Comparison of ENCODE assay signal across 8 cellular contexts in genomic region chr4:155377281-155377680, GRCh38. TPM values are rescaled to one million over a fixed set of nuclear protein-coding genes. Genes with fewer than 3 reads are reported as not detected.
A peak's percentile ranks its signal among the peaks of the same experiment; 100 is the strongest.
DNase-seq lines count a peak whose midpoint lies in the region; ATAC-seq and TF ChIP-seq lines count a peak whose summit lies in the region.

No MANE protein-coding gene starts in this region.

- peak overlapping the region; percentile 67; the same call in 1 of the 2 replicates for H2AFZ ChIP-seq in KMS-11 (ENCODE audit: low read depth)

- H3K4me2 ChIP-seq in KMS-11 = no peak overlapping the region

- H3K36me3 Mint-ChIP-seq in CD4-positive, CD25-positive, alpha-beta regulatory T cell = no peaks in the 10 kb centered on the region

- intact Hi-C loops in aorta (cut with DNase I) = no loop called here
- intact Hi-C loops in head of caudate nucleus (cut with DNase I) = no loop called here

- peaks cover 5 to 18% (median 11%) of the 10 kb centered on the region in 4 donors for H3K4me1 Mint-ChIP-seq in CD4-positive, CD25-positive, alpha-beta regulatory T cell

- 39 to 41% methylated on average over 3 of the region's 3 CpGs for WGBS in aorta, 2 donors

- H3K4me1 ChIP-seq in CD4-positive, CD25-positive, alpha-beta regulatory T cell (ENCODE audit: control insufficient read depth, insufficient read depth, low read length, poor library complexity, severe bottlenecking) = peaks cover 13% of the 10 kb centered on the region
- H3K4me1 ChIP-seq in KMS-11 (ENCODE audit: low read depth, poor library complexity, severe bottlenecking) = peaks cover 19% of the 10 kb centered on the region
- H3K4me1 ChIP-seq in aorta (ENCODE audit: control insufficient read depth in 1 of 2, insufficient read depth in 2 of 2, low read length in 2 of 2) = no peaks in the 10 kb centered on the region

- H4K20me1 ChIP-seq in KMS-11 (ENCODE audit: insufficient read depth) = no peaks in the 10 kb centered on the region

- H3K27me3 Mint-ChIP-seq in CD4-positive, CD25-positive, alpha-beta regulatory T cell = no peaks in the 10 kb centered on the region

- H3K36me3 ChIP-seq in CD4-positive, CD25-positive, alpha-beta regulatory T cell (ENCODE audit: control insufficient read depth, insufficient read depth, low read length) = no peaks in the 10 kb centered on the region
- H3K36me3 ChIP-seq in KMS-11 (ENCODE audit: insufficient read depth) = no peaks in the 10 kb centered on the region
- H3K36me3 ChIP-seq in aorta (ENCODE audit: control insufficient read depth in 1 of 2, insufficient read depth in 2 of 2, low read length in 1 of 2) = no peaks in the 10 kb centered on the region

- DNase-seq in CD4-positive, CD25-positive, alpha-beta regulatory T cell = no peak
- DNase-seq in astrocyte of the hippocampus (ENCODE audit: low read depth, low spot score) (peak; percentile 37), myocyte (ENCODE audit: low read depth) (peak; percentile 3), pons (ENCODE audit: low spot score) (no peak), aorta (no peak), head of caudate nucleus (no peak), inferior parietal cortex (ENCODE audit: extremely low spot score) (no peak)

- peak overlapping the region; percentile 56 for H3K4me3 ChIP-seq in CD4-positive, CD25-positive, alpha-beta regulatory T cell (ENCODE audit: low read depth, low read length)
- H3K4me3 ChIP-seq in KMS-11 (IDR thresholded peaks at IDR 0.05; ENCODE audit: insufficient read depth, low read depth, low read length) (no peak overlapping the region), aorta (ENCODE audit: low read length in 2 of 2) (peak overlapping the region in 1 of 2 donors; percentile 21)

- H3K4me3 Mint-ChIP-seq in CD4-positive, CD25-positive, alpha-beta regulatory T cell = peak overlapping the region; percentile 83 to 94 (median 90)

- ATAC-seq in CD4-positive, CD25-positive, alpha-beta regulatory T cell (ENCODE audit: low read depth in 2 of 2) = no peak
- ATAC-seq in aorta (ENCODE audit: low FRiP score) = no peak

- peak overlapping the region; percentile 77 for H3K27ac ChIP-seq in CD4-positive, CD25-positive, alpha-beta regulatory T cell (ENCODE audit: insufficient read depth, low read length, poor library complexity, severe bottlenecking)
- H3K27ac ChIP-seq in KMS-11 (no peak overlapping the region), aorta (ENCODE audit: low read depth in 1 of 2, low read length in 2 of 2) (no peak overlapping the region)

- no peaks in the 10 kb centered on the region for H3K27me3 ChIP-seq in CD4-positive, CD25-positive, alpha-beta regulatory T cell (ENCODE audit: control insufficient read depth, insufficient read depth, low read length)
- no peaks in the 10 kb centered on the region for H3K27me3 ChIP-seq in KMS-11 (ENCODE audit: insufficient read depth, low read depth)
- H3K27me3 ChIP-seq in aorta (ENCODE audit: control insufficient read depth in 1 of 2, insufficient read depth in 2 of 2, low read length in 1 of 2) = no peaks in the 10 kb centered on the region

- H3K27ac Mint-ChIP-seq in CD4-positive, CD25-positive, alpha-beta regulatory T cell = peak overlapping the region in 2 of 3 donors; percentile 87 to 95

- no peak overlapping the region for H3K9ac ChIP-seq in KMS-11

- H3K79me2 ChIP-seq in KMS-11 (ENCODE audit: insufficient read depth, low read depth) = 0 out of 2 replicates have a peak, but pooled peaks cover 8% of the 10 kb centered on the region

- no peaks in the 10 kb centered on the region for H3K9me3 ChIP-seq in CD4-positive, CD25-positive, alpha-beta regulatory T cell (ENCODE audit: control insufficient read depth in 2 of 2, low read length in 2 of 2)
- no peaks in the 10 kb centered on the region for H3K9me3 ChIP-seq in aorta (ENCODE audit: control insufficient read depth, low read length)

- no peaks in the 10 kb centered on the region for H3K9me3 Mint-ChIP-seq in CD4-positive, CD25-positive, alpha-beta regulatory T cell

- no peak for TF ChIP-seq CTCF in KMS-11 (conservative IDR thresholded peaks at IDR 0.05; ENCODE audit: low read depth, low read length)

RNA-seq across cellular contexts. Expression of gene MAP9, which starts 0.5 kb away (rescaled TPM):
- 2.9 TPM for total RNA-seq in CD4-positive, CD25-positive, alpha-beta regulatory T cell
- 1 to 10 TPM; 1.1 to 3.3 (median 2.2) TPM for polyA plus RNA-seq in CD4-positive, CD25-positive, alpha-beta regulatory T cell
- total RNA-seq in myocyte (1.2 and 1.7 TPM in 2 replicates), aorta (10 to 100 TPM; 12.4 to 16.2 TPM)
- polyA plus RNA-seq in myocyte (2012) = 1.6 TPM
- polyA plus RNA-seq in aorta = 10 to 100 TPM in 1 of 2 donors, 1 to 10 TPM in 1; 4.0 to 10.0 TPM

Comparison
In these comparisons a context has a peak if more than half of its experiments do, and no peak if none do; other contexts are left out.
1. DNase-seq: peak in astrocyte of the hippocampus (single experiment) and myocyte (single experiment); none in CD4-positive, CD25-positive, alpha-beta regulatory T cell (0 of 3), pons (single experiment), aorta (0 of 2), head of caudate nucleus (0 of 42) and inferior parietal cortex (single experiment).